11 cellular contexts compared by ENCODE assay signal in genomic region chr11:61924016-61924360, GRCh38. TPM values are rescaled to one million over a fixed set of nuclear protein-coding genes. Genes with fewer than 3 reads are reported as not detected.
DNase-seq lines count a peak whose midpoint lies in the region; ATAC-seq and TF ChIP-seq lines count a peak whose summit lies in the region.
"Had no signal": no experiment of that assay in that cellular context is flagged by ENCODE, and none has a peak within 500 bp of the region (broad histone marks: within the 10 kb centered on the region; RNA-seq: fewer than 3 reads in every experiment).

No MANE protein-coding gene starts in this region.

- 56 to 79% methylated on average over 4 to 5 of the region's 5 CpGs for WGBS in esophagus squamous epithelium, 2 donors
- 82% methylated on average over 5 of the region's 5 CpGs for WGBS in suprapubic skin

- H3K27ac ChIP-seq in esophagus squamous epithelium (peak overlapping the region; percentile 49 to 91 (median 78)), suprapubic skin (peak overlapping the region; percentile 87)
- H3K27ac ChIP-seq in naive thymus-derived CD4-positive, alpha-beta T cell (ENCODE audit: low read depth, low read length) = no peak overlapping the region

- H3K9ac ChIP-seq in NT2/D1 (ENCODE audit: insufficient read length, low read depth) (peak overlapping the region; percentile 58), mucosa of stomach (ENCODE audit: low read length) (peak overlapping the region; percentile 17)

- peaks cover 0 to 1% (median 0%) of the 10 kb centered on the region in 11 donors for H3K9me3 Mint-ChIP-seq in naive thymus-derived CD4-positive, alpha-beta T cell
- H3K9me3 Mint-ChIP-seq: activated CD4-positive, alpha-beta T cell treated with anti-CD3 and anti-CD28 coated beads, Interleukin-2, amount 10 ng/mL, durations not matched to agents 24 days and 14 days; T-cell had no signal

- intact Hi-C loops in esophagus squamous epithelium (cut with DNase I) = no loop called here
- intact Hi-C loops in naive thymus-derived CD4-positive, alpha-beta T cell (cut with micrococcal nuclease) = no loop called here

- no peak for TF ChIP-seq POLR2A in esophagus squamous epithelium (IDR thresholded peaks at IDR 0.05)
- TF ChIP-seq POLR2A in suprapubic skin (IDR thresholded peaks at IDR 0.05) = no peak
- TF ChIP-seq POLR2A in GM18505 (IDR thresholded peaks at IDR 0.05; ENCODE audit: borderline replicate concordance, extremely low read depth, insufficient read depth, insufficient read length) = no peak

- H3K27me3 ChIP-seq in NT2/D1 (ENCODE audit: insufficient read depth, insufficient read length) (peaks cover 8% of the 10 kb centered on the region), esophagus squamous epithelium (peaks cover 0 to 33% (median 0%) of the 10 kb centered on the region in 4 donors), mucosa of stomach (ENCODE audit: control insufficient read depth, insufficient read depth, low read length) (peaks cover 14% of the 10 kb centered on the region), suprapubic skin (peaks cover 10% of the 10 kb centered on the region), BE2C (no peaks in the 10 kb centered on the region)
- H3K27me3 ChIP-seq in naive thymus-derived CD4-positive, alpha-beta T cell (ENCODE audit: control insufficient read depth in 2 of 2, insufficient read depth in 2 of 2, low read length in 2 of 2) = no peaks in the 10 kb centered on the region

- ATAC-seq in naive thymus-derived CD4-positive, alpha-beta T cell = no peak
- no peak for ATAC-seq in GM18505 (IDR thresholded peaks at IDR 0.05; ENCODE audit: unreplicated experiment)
- ATAC-seq: T-cell had no signal

- H3K4me3 ChIP-seq in NT2/D1 (ENCODE audit: insufficient read length, low read depth) (no peak overlapping the region), esophagus squamous epithelium (no peak overlapping the region), mucosa of stomach (ENCODE audit: low read length) (no peak overlapping the region), suprapubic skin (no peak overlapping the region), BE2C (ENCODE audit: low read depth, low read length) (no peak overlapping the region)
- no peak overlapping the region for H3K4me3 ChIP-seq in naive thymus-derived CD4-positive, alpha-beta T cell (ENCODE audit: low read length)

- POLR2A ChIA-PET in naive thymus-derived CD4-positive, alpha-beta T cell (lab: Charles Lee) = no interaction called here

- no peak overlapping the region for H3K27ac Mint-ChIP-seq in naive thymus-derived CD4-positive, alpha-beta T cell
- H3K27ac Mint-ChIP-seq: activated CD4-positive, alpha-beta T cell treated with anti-CD3 and anti-CD28 coated beads, Interleukin-2, amount 10 ng/mL, durations not matched to agents 24 days and 14 days; T-cell had no signal

- TF ChIP-seq CTCF in esophagus squamous epithelium (IDR thresholded peaks at IDR 0.05) = no peak
- TF ChIP-seq CTCF in suprapubic skin (IDR thresholded peaks at IDR 0.05) = no peak
- TF ChIP-seq CTCF in BE2C (IDR thresholded peaks at IDR 0.05; ENCODE audit: low read depth, low read length) = no peak

- peaks cover 16 to 34% (median 21%) of the 10 kb centered on the region in 5 donors for H3K27me3 Mint-ChIP-seq in naive thymus-derived CD4-positive, alpha-beta T cell

- no peak for TF ChIP-seq EP300 in suprapubic skin (IDR thresholded peaks at IDR 0.05)

- H3K36me3 ChIP-seq in NT2/D1 (ENCODE audit: insufficient read depth, insufficient read length, low read length) (no peaks in the 10 kb centered on the region), esophagus squamous epithelium (no peaks in the 10 kb centered on the region), mucosa of stomach (ENCODE audit: control insufficient read depth, insufficient read depth, low read length) (no peaks in the 10 kb centered on the region), suprapubic skin (no peaks in the 10 kb centered on the region), BE2C (no peaks in the 10 kb centered on the region)
- H3K36me3 ChIP-seq in naive thymus-derived CD4-positive, alpha-beta T cell (ENCODE audit: control insufficient read depth in 2 of 3, insufficient read depth in 3 of 3, low read length in 3 of 3) = no peaks in the 10 kb centered on the region

- CTCF ChIA-PET in naive thymus-derived CD4-positive, alpha-beta T cell (lab: Charles Lee) = no interaction called here

- no peaks in the 10 kb centered on the region for H3K36me3 Mint-ChIP-seq in naive thymus-derived CD4-positive, alpha-beta T cell
- H3K36me3 Mint-ChIP-seq: CD4-positive, CD25-positive, alpha-beta regulatory T cell; T-cell had no signal

- DNase-seq in NT2/D1 (ENCODE audit: low read depth, low spot score) = no peak
- DNase-seq in esophagus squamous epithelium (lab: John Stamatoyannopoulos, UW) = no peak
- no peak for DNase-seq in suprapubic skin (ENCODE audit: low spot score in 2 of 2)
- no peak for DNase-seq in BE2C
- no peak for DNase-seq in naive thymus-derived CD4-positive, alpha-beta T cell
- no peak for DNase-seq in activated T-cell treated with anti-CD3 and anti-CD28 coated beads, Interleukin-2, amount 50 U/mL, for 1 hour
- DNase-seq: CD4-positive, CD25-positive, alpha-beta regulatory T cell had no signal

- H3K9me3 ChIP-seq in NT2/D1 (ENCODE audit: insufficient read depth, low read length) = no peaks in the 10 kb centered on the region
- H3K9me3 ChIP-seq in esophagus squamous epithelium = no peaks in the 10 kb centered on the region
- no peaks in the 10 kb centered on the region for H3K9me3 ChIP-seq in mucosa of stomach (ENCODE audit: control insufficient read depth, low read length)
- no peaks in the 10 kb centered on the region for H3K9me3 ChIP-seq in suprapubic skin
- H3K9me3 ChIP-seq in BE2C = no peaks in the 10 kb centered on the region
- H3K9me3 ChIP-seq in naive thymus-derived CD4-positive, alpha-beta T cell (ENCODE audit: control insufficient read depth in 2 of 3, low read length in 3 of 3) = no peaks in the 10 kb centered on the region

- H3K4me1 ChIP-seq in NT2/D1 (ENCODE audit: insufficient read depth, insufficient read length) (peaks cover 21% of the 10 kb centered on the region), esophagus squamous epithelium (peaks cover 15 to 45% (median 20%) of the 10 kb centered on the region in 3 donors), mucosa of stomach (ENCODE audit: control insufficient read depth, insufficient read depth, low read length) (peaks cover 6% of the 10 kb centered on the region), suprapubic skin (peaks cover 46% of the 10 kb centered on the region), BE2C (peaks cover 14% of the 10 kb centered on the region)
- H3K4me1 ChIP-seq in naive thymus-derived CD4-positive, alpha-beta T cell (ENCODE audit: control insufficient read depth in 2 of 2, insufficient read depth in 2 of 2, low read length in 2 of 2) = no peaks in the 10 kb centered on the region

- no peaks in the 10 kb centered on the region for H3K4me1 Mint-ChIP-seq in naive thymus-derived CD4-positive, alpha-beta T cell
- H3K4me1 Mint-ChIP-seq: activated CD4-positive, alpha-beta T cell treated with anti-CD3 and anti-CD28 coated beads, Interleukin-2, amount 10 ng/mL, durations not matched to agents 24 days and 14 days; CD4-positive, CD25-positive, alpha-beta regulatory T cell; T-cell had no signal

- H3K4me3 Mint-ChIP-seq in naive thymus-derived CD4-positive, alpha-beta T cell = no peak overlapping the region
- H3K4me3 Mint-ChIP-seq: activated CD4-positive, alpha-beta T cell treated with anti-CD3 and anti-CD28 coated beads, Interleukin-2, amount 10 ng/mL, durations not matched to agents 24 days and 14 days; CD4-positive, CD25-positive, alpha-beta regulatory T cell; T-cell had no signal

RNA-seq across cellular contexts. Expression of gene RAB3IL1, which starts 6.6 kb away (rescaled TPM):
- total RNA-seq in esophagus squamous epithelium = 10 to 100 TPM in 1 of 4 donors, 1 to 10 TPM in 2, under 1 TPM in 1; 0.15 to 10.3 (median 5.0) TPM
- total RNA-seq in suprapubic skin = 1 to 10 TPM; 2.6 to 8.9 (median 5.4) TPM
- 42.9 TPM for polyA plus RNA-seq in BE2C (2012; ENCODE audit: insufficient read depth, insufficient read length, low read depth)
- 1 to 10 TPM in 1 of 5 experiments, under 1 TPM in 1, not detected in 3; 0.49 to 1.9 TPM for total RNA-seq in naive thymus-derived CD4-positive, alpha-beta T cell
- not detected for polyA plus RNA-seq in naive thymus-derived CD4-positive, alpha-beta T cell
- total RNA-seq: CD4-positive, CD25-positive, alpha-beta regulatory T cell had no signal
- polyA plus RNA-seq: CD4-positive, CD25-positive, alpha-beta regulatory T cell had no signal

RNA-seq across cellular contexts. Expression of gene BEST1, which starts 26.2 kb away (rescaled TPM):
- total RNA-seq in esophagus squamous epithelium (1 to 10 TPM in 1 of 4 donors, under 1 TPM in 3; 0.08 to 2.7 (median 0.39) TPM), suprapubic skin (1 to 10 TPM; 1.5 to 4.1 (median 2.5) TPM)
- 1.5 TPM for polyA plus RNA-seq in BE2C (2012; ENCODE audit: insufficient read depth, insufficient read length, low read depth)
- total RNA-seq in naive thymus-derived CD4-positive, alpha-beta T cell = 1 to 10 TPM in 2 of 5 experiments, under 1 TPM in 2, not detected in 1; 0.49 to 7.1 (median 0.75) TPM
- 1 to 10 TPM in 1 of 2 donors, under 1 TPM in 1; 0.83 to 1.4 TPM for polyA plus RNA-seq in naive thymus-derived CD4-positive, alpha-beta T cell
- total RNA-seq: activated CD4-positive, alpha-beta T cell treated with anti-CD3 and anti-CD28 coated beads, Interleukin-2, amount 10 ng/mL, durations not matched to agents 24 days and 14 days had no signal

RNA-seq across cellular contexts. Expression of gene FADS3, which starts 32.6 kb away (rescaled TPM):
- total RNA-seq in esophagus squamous epithelium (10 to 100 TPM in 1 of 4 donors, 1 to 10 TPM in 3; 6.1 to 16.0 (median 7.1) TPM), suprapubic skin (10 to 100 TPM; 12.7 to 24.7 (median 17.9) TPM)
- polyA plus RNA-seq in BE2C (2012; ENCODE audit: insufficient read depth, insufficient read length, low read depth) = 21.4 TPM
- total RNA-seq in naive thymus-derived CD4-positive, alpha-beta T cell = 1 to 10 TPM; 1.4 to 8.6 (median 6.2) TPM
- 1 to 10 TPM in 1 of 2 donors, under 1 TPM in 1; 0.31 to 1.3 TPM for polyA plus RNA-seq in naive thymus-derived CD4-positive, alpha-beta T cell

RNA-seq across cellular contexts. Expression of gene FTH1, which starts 43.4 kb away (rescaled TPM):
- total RNA-seq in esophagus squamous epithelium (1,000 to 10,000 TPM in 1 of 4 donors, 100 to 1,000 TPM in 3; 716 to 1,904 (median 760) TPM), suprapubic skin (1,000 to 10,000 TPM in 2 of 4 donors, 100 to 1,000 TPM in 2; 578 to 1,480 (median 967) TPM)
- 1,702 TPM for polyA plus RNA-seq in BE2C (2012; ENCODE audit: insufficient read depth, insufficient read length, low read depth)
- 1,000 to 10,000 TPM in 2 of 5 experiments, 100 to 1,000 TPM in 3; 684 to 3,858 (median 993) TPM for total RNA-seq in naive thymus-derived CD4-positive, alpha-beta T cell
- 1,000 to 10,000 TPM; 2,587 to 3,203 TPM for polyA plus RNA-seq in naive thymus-derived CD4-positive, alpha-beta T cell
